In the genomic region with DNA sequence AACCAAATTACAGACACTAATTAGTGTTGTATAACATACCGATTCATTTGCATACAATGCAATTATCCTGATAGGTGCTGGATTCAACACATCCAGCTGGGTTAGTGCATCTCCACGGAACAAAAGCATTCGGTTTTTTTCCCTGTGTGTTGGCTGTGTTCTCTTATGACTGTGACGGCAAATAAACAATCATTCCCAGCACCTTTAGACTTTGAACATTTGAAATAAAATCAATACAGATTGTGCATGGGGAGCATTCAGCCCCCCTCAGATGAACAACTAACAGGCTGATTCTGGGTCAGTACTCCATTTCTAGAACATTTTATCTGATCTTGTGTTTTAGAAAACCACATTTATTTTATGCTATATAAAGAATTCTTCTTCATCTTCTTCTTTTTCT, we compare ENCODE assay signal across 1 cellular context.
TF ChIP-seq lines count a peak whose summit lies in the region.

No MANE protein-coding gene starts in this region.

TF ChIP-seq in HepG2, 621 proteins besides CTCF, POLR2A, EP300 and RAD21:
- TF ChIP-seq, protein P1, sequence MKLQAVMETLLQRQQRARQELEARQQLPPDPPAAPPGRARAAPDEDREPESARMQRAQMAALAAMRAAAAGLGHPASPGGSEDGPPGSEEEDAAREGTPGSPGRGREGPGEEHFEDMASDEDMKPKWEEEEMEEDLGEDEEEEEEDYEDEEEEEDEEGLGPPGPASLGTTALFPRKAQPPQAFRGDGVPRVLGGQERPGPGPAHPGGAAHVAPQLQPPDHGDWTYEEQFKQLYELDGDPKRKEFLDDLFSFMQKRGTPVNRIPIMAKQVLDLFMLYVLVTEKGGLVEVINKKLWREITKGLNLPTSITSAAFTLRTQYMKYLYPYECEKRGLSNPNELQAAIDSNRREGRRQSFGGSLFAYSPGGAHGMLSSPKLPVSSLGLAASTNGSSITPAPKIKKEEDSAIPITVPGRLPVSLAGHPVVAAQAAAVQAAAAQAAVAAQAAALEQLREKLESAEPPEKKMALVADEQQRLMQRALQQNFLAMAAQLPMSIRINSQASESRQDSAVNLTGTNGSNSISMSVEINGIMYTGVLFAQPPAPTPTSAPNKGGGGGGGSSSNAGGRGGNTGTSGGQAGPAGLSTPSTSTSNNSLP (IDR thresholded peaks at IDR 0.05; ENCODE audit: low read depth, low read length) = peak; percentile 14; the same call in 1 of the 2 replicates
- TF ChIP-seq, protein P2, sequence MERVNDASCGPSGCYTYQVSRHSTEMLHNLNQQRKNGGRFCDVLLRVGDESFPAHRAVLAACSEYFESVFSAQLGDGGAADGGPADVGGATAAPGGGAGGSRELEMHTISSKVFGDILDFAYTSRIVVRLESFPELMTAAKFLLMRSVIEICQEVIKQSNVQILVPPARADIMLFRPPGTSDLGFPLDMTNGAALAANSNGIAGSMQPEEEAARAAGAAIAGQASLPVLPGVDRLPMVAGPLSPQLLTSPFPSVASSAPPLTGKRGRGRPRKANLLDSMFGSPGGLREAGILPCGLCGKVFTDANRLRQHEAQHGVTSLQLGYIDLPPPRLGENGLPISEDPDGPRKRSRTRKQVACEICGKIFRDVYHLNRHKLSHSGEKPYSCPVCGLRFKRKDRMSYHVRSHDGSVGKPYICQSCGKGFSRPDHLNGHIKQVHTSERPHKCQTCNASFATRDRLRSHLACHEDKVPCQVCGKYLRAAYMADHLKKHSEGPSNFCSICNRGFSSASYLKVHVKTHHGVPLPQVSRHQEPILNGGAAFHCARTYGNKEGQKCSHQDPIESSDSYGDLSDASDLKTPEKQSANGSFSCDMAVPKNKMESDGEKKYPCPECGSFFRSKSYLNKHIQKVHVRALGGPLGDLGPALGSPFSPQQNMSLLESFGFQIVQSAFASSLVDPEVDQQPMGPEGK (CRISPR knock-in tag; IDR thresholded peaks at IDR 0.05) = peak; percentile 70; the same call in 1 of the 2 replicates
- TF ChIP-seq ERF (CRISPR knock-in tag; IDR thresholded peaks at IDR 0.05) (no peak), PITX1 (CRISPR knock-in tag; IDR thresholded peaks at IDR 0.05) (no peak), HNF4A (CRISPR knock-in tag; IDR thresholded peaks at IDR 0.05) (peak; percentile 36; the same call in 1 of the 2 replicates), ZMAT3 (CRISPR knock-in tag; conservative IDR thresholded peaks at IDR 0.05) (no peak), BRCA1 (CRISPR knock-in tag; IDR thresholded peaks at IDR 0.05) (no peak), HNRNPUL1 (IDR thresholded peaks at IDR 0.05; ENCODE audit: low read depth, low read length) (no peak), ONECUT2 (CRISPR knock-in tag; IDR thresholded peaks at IDR 0.05) (peak; percentile 55; the same call in 1 of the 2 replicates), ZMYM4 (CRISPR knock-in tag; IDR thresholded peaks at IDR 0.05) (no peak), TMF1 (CRISPR knock-in tag; IDR thresholded peaks at IDR 0.05; ENCODE audit: low read depth) (no peak)
- TF ChIP-seq, protein P3, sequence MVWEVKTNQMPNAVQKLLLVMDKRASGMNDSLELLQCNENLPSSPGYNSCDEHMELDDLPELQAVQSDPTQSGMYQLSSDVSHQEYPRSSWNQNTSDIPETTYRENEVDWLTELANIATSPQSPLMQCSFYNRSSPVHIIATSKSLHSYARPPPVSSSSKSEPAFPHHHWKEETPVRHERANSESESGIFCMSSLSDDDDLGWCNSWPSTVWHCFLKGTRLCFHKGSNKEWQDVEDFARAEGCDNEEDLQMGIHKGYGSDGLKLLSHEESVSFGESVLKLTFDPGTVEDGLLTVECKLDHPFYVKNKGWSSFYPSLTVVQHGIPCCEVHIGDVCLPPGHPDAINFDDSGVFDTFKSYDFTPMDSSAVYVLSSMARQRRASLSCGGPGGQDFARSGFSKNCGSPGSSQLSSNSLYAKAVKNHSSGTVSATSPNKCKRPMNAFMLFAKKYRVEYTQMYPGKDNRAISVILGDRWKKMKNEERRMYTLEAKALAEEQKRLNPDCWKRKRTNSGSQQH (CRISPR knock-in tag; IDR thresholded peaks at IDR 0.05; ENCODE audit: low read depth) = no peak
- TF ChIP-seq, protein P4, sequence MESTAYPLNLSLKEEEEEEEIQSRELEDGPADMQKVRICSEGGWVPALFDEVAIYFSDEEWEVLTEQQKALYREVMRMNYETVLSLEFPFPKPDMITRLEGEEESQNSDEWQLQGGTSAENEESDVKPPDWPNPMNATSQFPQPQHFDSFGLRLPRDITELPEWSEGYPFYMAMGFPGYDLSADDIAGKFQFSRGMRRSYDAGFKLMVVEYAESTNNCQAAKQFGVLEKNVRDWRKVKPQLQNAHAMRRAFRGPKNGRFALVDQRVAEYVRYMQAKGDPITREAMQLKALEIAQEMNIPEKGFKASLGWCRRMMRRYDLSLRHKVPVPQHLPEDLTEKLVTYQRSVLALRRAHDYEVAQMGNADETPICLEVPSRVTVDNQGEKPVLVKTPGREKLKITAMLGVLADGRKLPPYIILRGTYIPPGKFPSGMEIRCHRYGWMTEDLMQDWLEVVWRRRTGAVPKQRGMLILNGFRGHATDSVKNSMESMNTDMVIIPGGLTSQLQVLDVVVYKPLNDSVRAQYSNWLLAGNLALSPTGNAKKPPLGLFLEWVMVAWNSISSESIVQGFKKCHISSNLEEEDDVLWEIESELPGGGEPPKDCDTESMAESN (CRISPR knock-in tag; conservative IDR thresholded peaks at IDR 0.05) = no peak
